Comparison of ENCODE assay signal across 17 cellular contexts in genomic region chr7:142801601-142802295, GRCh38. TPM values are rescaled to one million over a fixed set of nuclear protein-coding genes. Genes with fewer than 3 reads are reported as not detected.
A peak's percentile ranks its signal among the peaks of the same experiment; 100 is the strongest.
DNase-seq lines count a peak whose midpoint lies in the region; ATAC-seq lines count a peak whose summit lies in the region.
"Had no signal": no experiment of that assay in that cellular context is flagged by ENCODE, and none has a peak within 500 bp of the region (broad histone marks: within the 10 kb centered on the region; RNA-seq: fewer than 3 reads in every experiment).

No MANE protein-coding gene starts in this region.

- DNase-seq in activated T-cell treated with anti-CD3 and anti-CD28 coated beads, Interleukin-2, amount 50 U/mL, for 1 hour, result peak; percentile 38
- DNase-seq in activated T-cell treated with anti-CD3 and anti-CD28 coated beads for 4 hours, result no peak
- DNase-seq in activated CD8-positive, alpha-beta T cell treated with anti-CD3 and anti-CD28 coated beads, Interleukin-2, amount 10 ng/mL, durations not matched to agents 7 days and 5 days, result no peak
- DNase-seq in effector memory CD8-positive, alpha-beta T cell, result no peak
- DNase-seq in stimulated activated effector memory CD8-positive, alpha-beta T cell treated with anti-CD3 and anti-CD28 coated beads, Interleukin-12 subunit alpha, Interleukin-12 subunit beta, amount 100 ng/mL, for 72 hours (ENCODE audit: low spot score in 2 of 2), result no peak
- no peak for DNase-seq in NCI-H146 (lab: John Stamatoyannopoulos, UW)
- DNase-seq in NCI-H446 (lab: John Stamatoyannopoulos, UW), result no peak
- DNase-seq: ACHN, dorsolateral prefrontal cortex, KG1, mesenchymal stem cell, NCI-H1092 treated with DMSO at 0.1 percent for 48 hours, NCI-H69 had no signal

- H3K27me3 Mint-ChIP-seq in activated CD8-positive, alpha-beta T cell treated with anti-CD3 and anti-CD28 coated beads, Interleukin-2, amount 10 ng/mL, durations not matched to agents 7 days and 5 days (ENCODE audit: low read depth), result no peaks in the 10 kb centered on the region
- no peaks in the 10 kb centered on the region for H3K27me3 Mint-ChIP-seq in effector memory CD8-positive, alpha-beta T cell

- ATAC-seq in activated CD8-positive, alpha-beta T cell treated with anti-CD3 and anti-CD28 coated beads, Interleukin-2, amount 10 ng/mL, durations not matched to agents 7 days and 5 days, result no peak
- ATAC-seq in effector memory CD8-positive, alpha-beta T cell (replicated peaks), result no peak
- no peak for ATAC-seq in stimulated activated effector memory CD8-positive, alpha-beta T cell treated with anti-CD3 and anti-CD28 coated beads, Interleukin-12 subunit alpha, Interleukin-12 subunit beta, amount 100 ng/mL, for 72 hours
- ATAC-seq in HG03571 (IDR thresholded peaks at IDR 0.05; ENCODE audit: unreplicated experiment), result no peak

- H3K4me3 Mint-ChIP-seq in activated CD8-positive, alpha-beta T cell treated with anti-CD3 and anti-CD28 coated beads, Interleukin-2, amount 10 ng/mL, durations not matched to agents 7 days and 5 days, result peak overlapping the region; percentile 90
- H3K4me3 Mint-ChIP-seq in effector memory CD8-positive, alpha-beta T cell, result peak overlapping the region; percentile 99 to 100
- peak overlapping the region; percentile 98 for H3K4me3 Mint-ChIP-seq in stimulated activated effector memory CD8-positive, alpha-beta T cell treated with anti-CD3 and anti-CD28 coated beads, Interleukin-12 subunit alpha, Interleukin-12 subunit beta, amount 100 ng/mL, for 72 hours
- H3K4me3 Mint-ChIP-seq: neural crest cell had no signal

- CTCF ChIA-PET in activated CD8-positive, alpha-beta T cell treated with anti-CD3 and anti-CD28 coated beads, Interleukin-2, amount 10 ng/mL, durations not matched to agents 7 days and 5 days (lab: Charles Lee), result interaction anchor here (20.0 kb wide), 1 partner anchor 8 kb away, joined by 584 read pairs; no protein-coding TSS in a partner anchor

- peaks cover 82% of the 10 kb centered on the region for H3K4me1 Mint-ChIP-seq in activated CD8-positive, alpha-beta T cell treated with anti-CD3 and anti-CD28 coated beads, Interleukin-2, amount 10 ng/mL, durations not matched to agents 7 days and 5 days (ENCODE audit: low read depth)
- H3K4me1 Mint-ChIP-seq in effector memory CD8-positive, alpha-beta T cell (ENCODE audit: low read depth in 2 of 2), result peaks cover 82 to 91% of the 10 kb centered on the region in 2 donors
- H3K4me1 Mint-ChIP-seq in stimulated activated effector memory CD8-positive, alpha-beta T cell treated with anti-CD3 and anti-CD28 coated beads, Interleukin-12 subunit alpha, Interleukin-12 subunit beta, amount 100 ng/mL, for 72 hours, result peaks cover 82% of the 10 kb centered on the region

- POLR2A ChIA-PET in activated CD8-positive, alpha-beta T cell treated with anti-CD3 and anti-CD28 coated beads, Interleukin-2, amount 10 ng/mL, durations not matched to agents 7 days and 5 days (lab: Charles Lee), result interaction anchor here (1.3 to 22.0 kb wide), 3 partner anchors 4 to 456 kb away, joined by 6 to 2065 read pairs (median 2065); no protein-coding TSS in a partner anchor

- no peaks in the 10 kb centered on the region for H3K9me3 Mint-ChIP-seq in activated CD8-positive, alpha-beta T cell treated with anti-CD3 and anti-CD28 coated beads, Interleukin-2, amount 10 ng/mL, durations not matched to agents 7 days and 5 days (ENCODE audit: insufficient read depth)
- no peaks in the 10 kb centered on the region for H3K9me3 Mint-ChIP-seq in effector memory CD8-positive, alpha-beta T cell
- H3K9me3 Mint-ChIP-seq in stimulated activated effector memory CD8-positive, alpha-beta T cell treated with anti-CD3 and anti-CD28 coated beads, Interleukin-12 subunit alpha, Interleukin-12 subunit beta, amount 100 ng/mL, for 72 hours, result no peaks in the 10 kb centered on the region
- H3K9me3 Mint-ChIP-seq: neural crest cell had no signal

- peak overlapping the region; percentile 99 for H3K27ac Mint-ChIP-seq in activated CD8-positive, alpha-beta T cell treated with anti-CD3 and anti-CD28 coated beads, Interleukin-2, amount 10 ng/mL, durations not matched to agents 7 days and 5 days
- H3K27ac Mint-ChIP-seq in effector memory CD8-positive, alpha-beta T cell, result peak overlapping the region; percentile 99
- peak overlapping the region; percentile 100 for H3K27ac Mint-ChIP-seq in stimulated activated effector memory CD8-positive, alpha-beta T cell treated with anti-CD3 and anti-CD28 coated beads, Interleukin-12 subunit alpha, Interleukin-12 subunit beta, amount 100 ng/mL, for 72 hours

- peaks cover 89% of the 10 kb centered on the region for H3K36me3 Mint-ChIP-seq in activated CD8-positive, alpha-beta T cell treated with anti-CD3 and anti-CD28 coated beads, Interleukin-2, amount 10 ng/mL, durations not matched to agents 7 days and 5 days (ENCODE audit: low read depth)
- H3K36me3 Mint-ChIP-seq in effector memory CD8-positive, alpha-beta T cell (ENCODE audit: insufficient read depth), result peaks cover 87% of the 10 kb centered on the region
- H3K36me3 Mint-ChIP-seq in stimulated activated effector memory CD8-positive, alpha-beta T cell treated with anti-CD3 and anti-CD28 coated beads, Interleukin-12 subunit alpha, Interleukin-12 subunit beta, amount 100 ng/mL, for 72 hours, result peaks cover 87% of the 10 kb centered on the region

RNA-seq across cellular contexts. Expression of gene PRSS2, which starts 31.0 kb away (rescaled TPM):
- not detected for total RNA-seq in activated CD8-positive, alpha-beta T cell treated with anti-CD3 and anti-CD28 coated beads, Interleukin-2, amount 10 ng/mL, durations not matched to agents 7 days and 5 days
- total RNA-seq: bronchial epithelial cell, dorsolateral prefrontal cortex, neural crest cell, PC-9 had no signal

RNA-seq across cellular contexts. Expression of gene PRSS1, which starts 52.5 kb away (rescaled TPM):
- total RNA-seq in activated CD8-positive, alpha-beta T cell treated with anti-CD3 and anti-CD28 coated beads, Interleukin-2, amount 10 ng/mL, durations not matched to agents 7 days and 5 days, result not detected
- total RNA-seq: dorsolateral prefrontal cortex, neural crest cell had no signal

RNA-seq across cellular contexts. Expression of gene EPHB6, which starts 53.1 kb away (rescaled TPM):
- 1 to 10 TPM; 7.0 TPM for total RNA-seq in activated CD8-positive, alpha-beta T cell treated with anti-CD3 and anti-CD28 coated beads, Interleukin-2, amount 10 ng/mL, durations not matched to agents 7 days and 5 days
